ENCODE assay signal across 7 cellular contexts in the genomic region with DNA sequence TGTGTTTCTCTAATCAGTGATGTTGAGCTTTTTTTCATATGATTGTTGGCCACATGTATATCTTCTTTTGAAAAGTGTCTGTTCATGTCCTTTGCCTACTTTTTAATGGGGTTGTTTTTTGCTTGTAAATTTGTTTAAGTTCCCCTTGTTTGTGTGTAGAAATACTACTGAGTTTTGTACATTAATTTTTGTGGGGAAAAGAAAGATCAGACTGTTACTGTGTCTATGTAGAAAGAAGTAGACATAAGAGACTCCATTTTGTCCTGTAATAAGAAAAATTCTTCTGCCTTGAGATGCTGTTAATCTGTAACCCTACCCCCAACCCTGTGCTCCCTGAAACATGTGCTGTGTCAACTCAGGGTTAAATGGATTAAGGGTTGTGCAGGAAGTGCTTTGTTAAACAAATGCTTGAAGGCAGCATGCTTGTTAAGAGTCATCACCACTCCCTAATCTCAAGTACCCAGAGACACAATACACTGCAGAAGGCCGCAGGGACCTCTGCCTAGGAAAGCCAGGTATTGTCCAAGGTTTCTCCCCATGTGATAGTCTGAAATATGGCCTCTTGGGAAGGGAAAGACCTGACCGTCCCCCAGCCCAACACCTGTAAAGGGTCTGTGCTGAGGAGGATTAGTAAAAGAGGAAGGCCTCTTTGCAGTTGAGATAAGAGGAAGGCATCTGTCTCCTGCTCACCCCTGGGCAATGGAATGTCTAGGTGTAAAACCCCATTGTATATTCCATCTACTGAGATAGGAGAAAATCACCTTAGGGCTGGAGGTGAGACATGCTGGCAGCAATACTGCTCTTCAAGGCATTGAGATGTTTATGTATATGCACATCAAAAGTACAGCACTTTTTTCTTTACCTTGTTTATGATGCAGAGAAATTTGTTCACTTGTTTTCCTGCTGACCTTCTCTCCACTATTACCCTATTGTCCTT.
DNase-seq lines count a peak whose midpoint lies in the region; ATAC-seq, FAIRE-seq and TF ChIP-seq lines count a peak whose summit lies in the region.
"Not testable (repeated sequence)": the region's sequence is repeated elsewhere in the genome, so short reads cannot be mapped to it uniquely, and the experiment has no call there.

No MANE protein-coding gene starts in this region.

- not testable (repeated sequence) for H3K4me2 ChIP-seq in PC-3 (ENCODE audit: low read length)

- intact Hi-C loops in PC-3 (cut with micrococcal nuclease), result not testable (repeated sequence)

- H3K27me3 Mint-ChIP-seq in progenitor cell of endocrine pancreas, result not testable (repeated sequence)

- H3K27ac ChIP-seq in HUES6 (ENCODE audit: low read depth, low read length), result peak overlapping the region; percentile 96
- H3K27ac ChIP-seq in PC-3 (ENCODE audit: low read length), result not testable (repeated sequence)

- not testable (repeated sequence) for H3F3A ChIP-seq in PC-3 (ENCODE audit: low read length, unreplicated experiment)

- TF ChIP-seq CTCF in PC-3 (conservative IDR thresholded peaks at IDR 0.05; ENCODE audit: low read depth, low read length); progenitor cell of endocrine pancreas (IDR thresholded peaks at IDR 0.05; ENCODE audit: unreplicated experiment): not testable (repeated sequence)

- H3K36me3 Mint-ChIP-seq in progenitor cell of endocrine pancreas (ENCODE audit: insufficient read depth), result not testable (repeated sequence)

- peak overlapping the region; percentile 90 for H3K9ac ChIP-seq in HUES6 (ENCODE audit: low read length)
- not testable (repeated sequence) for H3K9ac ChIP-seq in PC-3 (ENCODE audit: low read length); iPS-15b (ENCODE audit: low read depth, low read length)

- H3K36me3 ChIP-seq in HUES6 (ENCODE audit: control insufficient read depth, insufficient read depth, low read length); PC-3 (ENCODE audit: low read depth, low read length); iPS-15b (ENCODE audit: control insufficient read depth, insufficient read depth, low read length): not testable (repeated sequence)

- not testable (repeated sequence) for H4K20me1 ChIP-seq in PC-3 (ENCODE audit: low read length)

- not testable (repeated sequence) for H3K4me3 Mint-ChIP-seq in progenitor cell of endocrine pancreas (ENCODE audit: low read depth)

- FAIRE-seq in colon (lab: Jason Lieb, UNC), result peak; percentile 43

- H3K4me3 ChIP-seq in HUES6 (ENCODE audit: low read depth, low read length), result peak overlapping the region; percentile 60; the same call in 1 of the 2 replicates
- H3K4me3 ChIP-seq in PC-3 (ENCODE audit: low read length), result not testable (repeated sequence)
- H3K4me3 ChIP-seq in iPS-15b (ENCODE audit: low read depth, low read length), result peak overlapping the region; percentile 33

- POLR2A ChIA-PET in PC-3 (lab: Charles Lee; ENCODE audit: unreplicated experiment), result not testable (repeated sequence)

- not testable (repeated sequence) for H3K27me3 ChIP-seq in HUES6 (ENCODE audit: control insufficient read depth, insufficient read depth, low read length); PC-3 (ENCODE audit: low read length); iPS-15b (ENCODE audit: control insufficient read depth, insufficient read depth, low read length)

- not testable (repeated sequence) for H3K79me2 ChIP-seq in PC-3 (ENCODE audit: low read length)

- H3K4me1 Mint-ChIP-seq in progenitor cell of endocrine pancreas (ENCODE audit: low read depth), result peaks cover 18% of the 10 kb centered on the region

- not testable (repeated sequence) for H3K9me2 ChIP-seq in PC-3 (replicated peaks; ENCODE audit: low read length)

- CTCF ChIA-PET in PC-3 (lab: Charles Lee), result not testable (repeated sequence)

- BruUV-seq in PC-3 (replicated peaks; lab: Mats Ljungman, UMichigan), result not testable (repeated sequence)

- ATAC-seq in PC-3, result not testable (repeated sequence)

- H3K9me3 Mint-ChIP-seq in progenitor cell of endocrine pancreas (ENCODE audit: low read depth), result peaks cover 23% of the 10 kb centered on the region

- DNase-seq in ELF-1 (ENCODE audit: low read depth, low spot score) (peak; percentile 57), NCI-H524 treated with DMSO at 0.1 percent for 48 hours (lab: John Stamatoyannopoulos, UW) (peak; percentile 40), PC-3 (peak; percentile 0)
- DNase-seq in progenitor cell of endocrine pancreas (ENCODE audit: low spot score, unreplicated experiment), result not testable (repeated sequence)

- H3K27ac Mint-ChIP-seq in progenitor cell of endocrine pancreas, result peak overlapping the region; percentile 69

- H3K9me3 ChIP-seq in HUES6 (ENCODE audit: control insufficient read depth, insufficient read depth, low read depth, low read length), result peaks cover 10% of the 10 kb centered on the region; the same call in 1 of the 2 replicates
- H3K9me3 ChIP-seq in PC-3 (ENCODE audit: low read length); iPS-15b (ENCODE audit: control insufficient read depth, insufficient read depth, low read length): not testable (repeated sequence)

- peaks cover 19% of the 10 kb centered on the region for H3K4me1 ChIP-seq in HUES6 (ENCODE audit: control insufficient read depth, insufficient read depth, low read length)
- H3K4me1 ChIP-seq in PC-3 (ENCODE audit: insufficient read depth, low read length); iPS-15b (ENCODE audit: control insufficient read depth, insufficient read depth, low read length): not testable (repeated sequence)

- not testable (repeated sequence) for H2AFZ ChIP-seq in PC-3 (ENCODE audit: low read length)
